Comparison of ENCODE assay signal across 21 cellular contexts in the genomic region with DNA sequence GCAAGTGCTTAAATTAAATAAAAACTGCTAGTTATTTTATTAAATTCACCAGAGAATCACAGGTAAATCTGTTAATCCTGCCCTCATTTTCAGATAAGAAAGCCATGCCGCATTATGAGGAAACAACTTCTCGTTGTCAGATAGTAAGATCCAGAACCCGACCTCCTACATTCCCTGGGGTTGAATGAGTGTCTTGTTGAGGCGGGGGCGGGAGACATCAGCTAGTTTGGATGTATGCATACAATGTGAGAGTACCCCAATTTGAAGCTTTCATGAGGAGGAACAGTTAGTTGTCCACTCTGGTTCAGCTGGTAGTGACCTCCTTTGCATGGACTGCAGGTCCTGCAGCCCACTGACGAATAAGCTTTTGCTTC. TPM values are rescaled to one million over a fixed set of nuclear protein-coding genes. Genes with fewer than 3 reads are reported as not detected.
DNase-seq lines count a peak whose midpoint lies in the region; ATAC-seq and TF ChIP-seq lines count a peak whose summit lies in the region.
"Had no signal": no experiment of that assay in that cellular context is flagged by ENCODE, and none has a peak within 500 bp of the region (broad histone marks: within the 10 kb centered on the region; RNA-seq: fewer than 3 reads in every experiment).

No MANE protein-coding gene starts in this region.

- no peaks in the 10 kb centered on the region for H3K27me3 Mint-ChIP-seq in stimulated activated naive CD8-positive, alpha-beta T cell treated with anti-CD3 and anti-CD28 coated beads, Interleukin-15, Interleukin-2, amounts not matched to agents 100 ng/mL and 50 ng/mL, for 24 hours
- no peaks in the 10 kb centered on the region for H3K27me3 Mint-ChIP-seq in stimulated activated naive CD8-positive, alpha-beta T cell treated with anti-CD3 and anti-CD28 coated beads, Interleukin-15, amount 100 ng/mL, for 72 hours
- H3K27me3 Mint-ChIP-seq in activated CD8-positive, alpha-beta T cell treated with anti-CD3 and anti-CD28 coated beads, Interleukin-2, amount 10 ng/mL, durations not matched to agents 7 days and 5 days (ENCODE audit: low read depth) = no peaks in the 10 kb centered on the region
- H3K27me3 Mint-ChIP-seq in glutamatergic neuron (ENCODE audit: unreplicated experiment) = peaks cover 5% of the 10 kb centered on the region

- peak overlapping the region; percentile 91 for H3K27ac Mint-ChIP-seq in stimulated activated naive CD8-positive, alpha-beta T cell treated with anti-CD3 and anti-CD28 coated beads, Interleukin-15, Interleukin-2, amounts not matched to agents 100 ng/mL and 50 ng/mL, for 24 hours
- peak overlapping the region in 1 of 2 donors; percentile 64 for H3K27ac Mint-ChIP-seq in stimulated activated naive CD8-positive, alpha-beta T cell treated with anti-CD3 and anti-CD28 coated beads, Interleukin-15, amount 100 ng/mL, for 72 hours
- peak overlapping the region; percentile 75 for H3K27ac Mint-ChIP-seq in activated CD8-positive, alpha-beta T cell treated with anti-CD3 and anti-CD28 coated beads, Interleukin-2, amount 10 ng/mL, durations not matched to agents 7 days and 5 days
- H3K27ac Mint-ChIP-seq in glutamatergic neuron (ENCODE audit: unreplicated experiment) = peak overlapping the region; percentile 48

- DNase-seq in stimulated activated naive CD8-positive, alpha-beta T cell treated with anti-CD3 and anti-CD28 coated beads, Interleukin-15, amount 100 ng/mL, for 72 hours = no peak
- DNase-seq in activated CD8-positive, alpha-beta T cell treated with anti-CD3 and anti-CD28 coated beads, Interleukin-2, amount 10 ng/mL, durations not matched to agents 7 days and 5 days = no peak
- DNase-seq in glutamatergic neuron (no peak), NOMO-1 treated with dmso at 0.1 percent for 144 hours (lab: John Stamatoyannopoulos, UW; ENCODE audit: unreplicated experiment) (no peak), NCI-H2081 treated with DMSO at 0.1 percent for 48 hours (lab: John Stamatoyannopoulos, UW) (no peak)
- DNase-seq: amniotic stem cell; BE2C; esophagus squamous epithelium; KBM-7; left ventricle myocardium inferior; NCI-H2029; NCI-H446 treated with DMSO at 0.1 percent for 48 hours; NK-92 treated with Interleukin-12 subunit alpha and Interleukin-12 subunit beta, amount 100 ng/mL, for 24 hours; RPMI8226; stimulated activated CD4-positive, alpha-beta T cell treated with anti-CD3 and anti-CD28 coated beads, Interleukin-1b, Interleukin-23, amount 100 ng/mL, for 48 hours; substantia nigra had no signal

- TF ChIP-seq CTCF in glutamatergic neuron (IDR thresholded peaks at IDR 0.05; ENCODE audit: partially characterized antibody, unreplicated experiment) = no peak

- H3K36me3 Mint-ChIP-seq in stimulated activated naive CD8-positive, alpha-beta T cell treated with anti-CD3 and anti-CD28 coated beads, Interleukin-15, Interleukin-2, amounts not matched to agents 100 ng/mL and 50 ng/mL, for 24 hours (ENCODE audit: low read depth) = peaks cover 73% of the 10 kb centered on the region
- H3K36me3 Mint-ChIP-seq in activated CD8-positive, alpha-beta T cell treated with anti-CD3 and anti-CD28 coated beads, Interleukin-2, amount 10 ng/mL, durations not matched to agents 7 days and 5 days (ENCODE audit: low read depth) = peaks cover 88% of the 10 kb centered on the region
- no peaks in the 10 kb centered on the region for H3K36me3 Mint-ChIP-seq in glutamatergic neuron (ENCODE audit: unreplicated experiment)

- POLR2A ChIA-PET in activated CD8-positive, alpha-beta T cell treated with anti-CD3 and anti-CD28 coated beads, Interleukin-2, amount 10 ng/mL, durations not matched to agents 7 days and 5 days (lab: Charles Lee) = interaction anchor here (0.8 to 5.2 kb wide), 4 partner anchors 9 to 35 kb away, joined by 3 to 33 read pairs (median 4); a partner anchor contains a TSS

- H3K4me1 Mint-ChIP-seq in stimulated activated naive CD8-positive, alpha-beta T cell treated with anti-CD3 and anti-CD28 coated beads, Interleukin-15, Interleukin-2, amounts not matched to agents 100 ng/mL and 50 ng/mL, for 24 hours (ENCODE audit: low read depth) = peaks cover 97% of the 10 kb centered on the region
- peaks cover 100% of the 10 kb centered on the region for H3K4me1 Mint-ChIP-seq in stimulated activated naive CD8-positive, alpha-beta T cell treated with anti-CD3 and anti-CD28 coated beads, Interleukin-15, amount 100 ng/mL, for 72 hours
- H3K4me1 Mint-ChIP-seq in activated CD8-positive, alpha-beta T cell treated with anti-CD3 and anti-CD28 coated beads, Interleukin-2, amount 10 ng/mL, durations not matched to agents 7 days and 5 days (ENCODE audit: low read depth) = peaks cover 96% of the 10 kb centered on the region
- H3K4me1 Mint-ChIP-seq in glutamatergic neuron (ENCODE audit: low read depth, unreplicated experiment) = peaks cover 8% of the 10 kb centered on the region

- no peaks in the 10 kb centered on the region for H3K9me3 Mint-ChIP-seq in stimulated activated naive CD8-positive, alpha-beta T cell treated with anti-CD3 and anti-CD28 coated beads, Interleukin-15, Interleukin-2, amounts not matched to agents 100 ng/mL and 50 ng/mL, for 24 hours
- no peaks in the 10 kb centered on the region for H3K9me3 Mint-ChIP-seq in stimulated activated naive CD8-positive, alpha-beta T cell treated with anti-CD3 and anti-CD28 coated beads, Interleukin-15, amount 100 ng/mL, for 72 hours
- no peaks in the 10 kb centered on the region for H3K9me3 Mint-ChIP-seq in activated CD8-positive, alpha-beta T cell treated with anti-CD3 and anti-CD28 coated beads, Interleukin-2, amount 10 ng/mL, durations not matched to agents 7 days and 5 days (ENCODE audit: insufficient read depth)
- peaks cover 3% of the 10 kb centered on the region for H3K9me3 Mint-ChIP-seq in glutamatergic neuron (ENCODE audit: unreplicated experiment)

- no peak for ATAC-seq in stimulated activated naive CD8-positive, alpha-beta T cell treated with anti-CD3 and anti-CD28 coated beads, Interleukin-15, amount 100 ng/mL, for 72 hours
- no peak for ATAC-seq in activated CD8-positive, alpha-beta T cell treated with anti-CD3 and anti-CD28 coated beads, Interleukin-2, amount 10 ng/mL, durations not matched to agents 7 days and 5 days
- no peak for ATAC-seq in GM19328 (IDR thresholded peaks at IDR 0.05; ENCODE audit: unreplicated experiment)
- ATAC-seq: HCT116 had no signal

- peak overlapping the region; percentile 31 for H3K4me3 Mint-ChIP-seq in stimulated activated naive CD8-positive, alpha-beta T cell treated with anti-CD3 and anti-CD28 coated beads, Interleukin-15, Interleukin-2, amounts not matched to agents 100 ng/mL and 50 ng/mL, for 24 hours
- H3K4me3 Mint-ChIP-seq in stimulated activated naive CD8-positive, alpha-beta T cell treated with anti-CD3 and anti-CD28 coated beads, Interleukin-15, amount 100 ng/mL, for 72 hours = peak overlapping the region in 1 of 2 donors; percentile 24
- H3K4me3 Mint-ChIP-seq in activated CD8-positive, alpha-beta T cell treated with anti-CD3 and anti-CD28 coated beads, Interleukin-2, amount 10 ng/mL, durations not matched to agents 7 days and 5 days = peak overlapping the region; percentile 27
- no peak overlapping the region for H3K4me3 Mint-ChIP-seq in glutamatergic neuron (ENCODE audit: unreplicated experiment)

- CTCF ChIA-PET in activated CD8-positive, alpha-beta T cell treated with anti-CD3 and anti-CD28 coated beads, Interleukin-2, amount 10 ng/mL, durations not matched to agents 7 days and 5 days (lab: Charles Lee) = interaction anchor here (1.1 to 12.0 kb wide), 7 partner anchors 8 to 117 kb away, joined by 3 to 199 read pairs (median 4); no protein-coding TSS in a partner anchor

RNA-seq across cellular contexts. Expression of a gene that starts 34.8 kb away (rescaled TPM):
- 100 to 1,000 TPM; 863 to 926 TPM for total RNA-seq in activated CD8-positive, alpha-beta T cell treated with anti-CD3 and anti-CD28 coated beads, Interleukin-2, amount 10 ng/mL, durations not matched to agents 7 days and 5 days
- 381 TPM for total RNA-seq in glutamatergic neuron (ENCODE audit: unreplicated experiment)

RNA-seq across cellular contexts. Expression of a gene that starts 59.4 kb away (rescaled TPM):
- total RNA-seq in activated CD8-positive, alpha-beta T cell treated with anti-CD3 and anti-CD28 coated beads, Interleukin-2, amount 10 ng/mL, durations not matched to agents 7 days and 5 days = under 1 TPM; 0.05 to 0.39 TPM
- total RNA-seq in glutamatergic neuron (ENCODE audit: unreplicated experiment) = 0.34 TPM
- total RNA-seq: cardiac septum, glomerular endothelial cell, left ventricle myocardium inferior had no signal
